Comparison of ENCODE assay signal across 8 cellular contexts in the genomic region with DNA sequence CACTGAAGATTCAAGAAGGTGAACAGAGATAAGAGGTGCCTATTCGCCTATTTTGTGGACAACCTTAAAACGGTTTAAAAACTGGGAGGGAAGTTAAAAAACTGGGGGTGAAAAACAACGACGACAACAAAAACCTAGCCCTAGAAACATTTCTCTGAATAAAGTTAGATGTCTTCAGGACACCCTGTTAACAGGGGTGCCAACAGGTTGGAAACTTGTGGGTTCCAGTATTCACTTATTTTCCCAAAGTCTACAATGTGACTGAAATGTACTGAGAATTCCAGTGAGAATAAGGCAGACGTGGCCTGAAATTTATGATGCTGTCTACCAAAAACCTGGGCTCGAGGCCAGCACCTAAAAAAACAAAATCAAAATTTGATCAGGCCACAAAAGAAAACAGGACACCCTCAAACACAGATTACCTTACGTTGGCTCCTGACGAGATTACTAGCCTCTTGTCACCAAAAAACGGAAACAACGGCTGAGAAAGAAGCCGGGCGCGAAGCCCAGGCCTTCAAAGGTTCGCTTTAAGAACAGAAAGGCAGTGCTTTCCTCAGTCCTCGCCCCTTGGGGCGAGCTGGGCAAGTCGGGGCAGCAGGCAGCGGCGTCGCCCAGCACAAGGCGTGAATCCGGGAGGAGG.
DNase-seq lines count a peak whose midpoint lies in the region; ATAC-seq and TF ChIP-seq lines count a peak whose summit lies in the region.

No MANE protein-coding gene starts in this region.

- DNase-seq in GM12864 (ENCODE audit: low read depth) (no peak), coronary artery (ENCODE audit: low spot score) (no peak), D341Med (ENCODE audit: low spot score) (no peak), NCI-H1092 treated with DMSO at 0.1 percent for 48 hours (lab: John Stamatoyannopoulos, UW) (no peak), KG1 (lab: John Stamatoyannopoulos, UW) (no peak)

- H3K27me3 ChIP-seq in KMS-11 (ENCODE audit: insufficient read depth, low read depth) = no peaks in the 10 kb centered on the region
- H3K27me3 ChIP-seq in muscle layer of duodenum (ENCODE audit: low read depth, low read length) = no peaks in the 10 kb centered on the region

- H3K36me3 ChIP-seq in KMS-11 (ENCODE audit: insufficient read depth) (no peaks in the 10 kb centered on the region), muscle layer of duodenum (ENCODE audit: control insufficient read depth in 1 of 2, insufficient read depth in 2 of 2, low read length in 2 of 2) (peaks cover 0 to 2% of the 10 kb centered on the region in 2 donors)

- TF ChIP-seq CTCF in GM12864 (IDR thresholded peaks at IDR 0.05; ENCODE audit: low read depth, low read length, missing control alignments) (no peak), KMS-11 (conservative IDR thresholded peaks at IDR 0.05; ENCODE audit: low read depth, low read length) (no peak), coronary artery (IDR thresholded peaks at IDR 0.05) (no peak)

- H3K9ac ChIP-seq in KMS-11 = peak overlapping the region; percentile 91

- H3K79me2 ChIP-seq in KMS-11 (ENCODE audit: insufficient read depth, low read depth) = peaks cover 18% of the 10 kb centered on the region

- H3K4me3 ChIP-seq in GM12864 (ENCODE audit: low read depth, low read length) (peak overlapping the region; percentile 83), KMS-11 (IDR thresholded peaks at IDR 0.05; ENCODE audit: insufficient read depth, low read depth, low read length) (no peak overlapping the region), coronary artery (peak overlapping the region; percentile 80), muscle layer of duodenum (ENCODE audit: low read depth in 1 of 2, low read length in 2 of 2) (peak overlapping the region; percentile 84 to 87)

- H3K4me1 ChIP-seq in KMS-11 (ENCODE audit: low read depth, poor library complexity, severe bottlenecking) (peaks cover 31% of the 10 kb centered on the region), muscle layer of duodenum (ENCODE audit: control insufficient read depth in 1 of 2, insufficient read depth in 2 of 2, low read length in 2 of 2) (peaks cover 11 to 26% of the 10 kb centered on the region in 2 donors)

- peak overlapping the region; percentile 82 for H3K27ac ChIP-seq in KMS-11
- H3K27ac ChIP-seq in coronary artery = peak overlapping the region; percentile 96 to 97
- peak overlapping the region; percentile 98 for H3K27ac ChIP-seq in muscle layer of duodenum (ENCODE audit: low read length)

- H3K9me3 ChIP-seq in muscle layer of duodenum (ENCODE audit: control insufficient read depth in 1 of 2, low read length in 2 of 2) = no peaks in the 10 kb centered on the region

- H2AFZ ChIP-seq in KMS-11 (ENCODE audit: low read depth) = peak overlapping the region; percentile 81

- peak overlapping the region; percentile 85 for H3K4me2 ChIP-seq in KMS-11

- ATAC-seq in GM21723 (IDR thresholded peaks at IDR 0.05; ENCODE audit: unreplicated experiment) = peak; percentile 57

- no peaks in the 10 kb centered on the region for H4K20me1 ChIP-seq in KMS-11 (ENCODE audit: insufficient read depth)
